ENCODE assay signal across 24 cellular contexts in genomic region chr6:15843764-15844163, GRCh38.
"Had no signal": no experiment of that assay in that cellular context is flagged by ENCODE, and none has a peak within 500 bp of the region (broad histone marks: within the 10 kb centered on the region; RNA-seq: fewer than 3 reads in every experiment).

No MANE protein-coding gene starts in this region.

- H3K4me3 ChIP-seq: adrenal gland, ascending aorta, hepatocyte, lung, neural progenitor cell, sigmoid colon, smooth muscle cell, transverse colon, uterus had no signal

- H2AFZ ChIP-seq: hepatocyte, neural progenitor cell had no signal

- H3K36me3 ChIP-seq: adrenal gland, ascending aorta, brain microvascular endothelial cell, neural progenitor cell, sigmoid colon, transverse colon, uterus had no signal

- H3K9ac ChIP-seq: neural progenitor cell had no signal

- H3K4me2 ChIP-seq: hepatocyte, neural progenitor cell, smooth muscle cell had no signal

- H3K4me1 ChIP-seq: adrenal gland, sigmoid colon, transverse colon, uterus had no signal

- FAIRE-seq: colon, endothelial cell of umbilical vein had no signal

- DNase-seq: activated naive CD4-positive, alpha-beta T cell; activated T-cell treated with anti-CD3 and anti-CD28 coated beads, Interleukin-2, amount 50 U/mL, for 24 hours; adrenal gland; brain microvascular endothelial cell; central memory CD4-positive, alpha-beta T cell; effector memory CD4-positive, alpha-beta T cell; glutamatergic neuron; immature natural killer cell; naive thymus-derived CD4-positive, alpha-beta T cell; retina; sigmoid colon; stimulated activated CD4-positive, alpha-beta T cell treated with anti-CD3 and anti-CD28 coated beads, Interleukin-15, amount 100 ng/mL, for 24 hours; stimulated activated CD4-positive, alpha-beta T cell treated with anti-CD3 and anti-CD28 coated beads, Interleukin-2, amount 100 ng/mL, for 48 hours; stimulated activated CD8-positive, alpha-beta memory T cell treated with anti-CD3 and anti-CD28 coated beads, Interleukin-4, amount 100 ng/mL, for 48 hours; stimulated activated naive B cell treated with anti-CD40 and anti-IgM and Interleukin-4, amounts not matched to agents 10 μg/mL and 1 μg/mL and 100 μg/mL, for 72 hours; transverse colon; uterus had no signal

- H3K27me3 ChIP-seq: adrenal gland, ascending aorta, brain microvascular endothelial cell, hepatocyte, neural progenitor cell, sigmoid colon, transverse colon, uterus had no signal

- H3K9me3 ChIP-seq: adrenal gland, ascending aorta, sigmoid colon, transverse colon, uterus had no signal

- H3K79me2 ChIP-seq: hepatocyte had no signal

- H3K27ac ChIP-seq: adrenal gland, ascending aorta, brain microvascular endothelial cell, hepatocyte, neural progenitor cell, sigmoid colon, transverse colon, uterus had no signal
